In genomic region chr1:1891349-1892078, GRCh38 we compare ENCODE assay signal across 1 cellular context.
TF ChIP-seq lines count a peak whose summit lies in the region.

No MANE protein-coding gene starts in this region.

TF ChIP-seq in GM12878, 131 proteins besides CTCF, POLR2A, EP300 and RAD21:
- TF ChIP-seq, protein P1, sequence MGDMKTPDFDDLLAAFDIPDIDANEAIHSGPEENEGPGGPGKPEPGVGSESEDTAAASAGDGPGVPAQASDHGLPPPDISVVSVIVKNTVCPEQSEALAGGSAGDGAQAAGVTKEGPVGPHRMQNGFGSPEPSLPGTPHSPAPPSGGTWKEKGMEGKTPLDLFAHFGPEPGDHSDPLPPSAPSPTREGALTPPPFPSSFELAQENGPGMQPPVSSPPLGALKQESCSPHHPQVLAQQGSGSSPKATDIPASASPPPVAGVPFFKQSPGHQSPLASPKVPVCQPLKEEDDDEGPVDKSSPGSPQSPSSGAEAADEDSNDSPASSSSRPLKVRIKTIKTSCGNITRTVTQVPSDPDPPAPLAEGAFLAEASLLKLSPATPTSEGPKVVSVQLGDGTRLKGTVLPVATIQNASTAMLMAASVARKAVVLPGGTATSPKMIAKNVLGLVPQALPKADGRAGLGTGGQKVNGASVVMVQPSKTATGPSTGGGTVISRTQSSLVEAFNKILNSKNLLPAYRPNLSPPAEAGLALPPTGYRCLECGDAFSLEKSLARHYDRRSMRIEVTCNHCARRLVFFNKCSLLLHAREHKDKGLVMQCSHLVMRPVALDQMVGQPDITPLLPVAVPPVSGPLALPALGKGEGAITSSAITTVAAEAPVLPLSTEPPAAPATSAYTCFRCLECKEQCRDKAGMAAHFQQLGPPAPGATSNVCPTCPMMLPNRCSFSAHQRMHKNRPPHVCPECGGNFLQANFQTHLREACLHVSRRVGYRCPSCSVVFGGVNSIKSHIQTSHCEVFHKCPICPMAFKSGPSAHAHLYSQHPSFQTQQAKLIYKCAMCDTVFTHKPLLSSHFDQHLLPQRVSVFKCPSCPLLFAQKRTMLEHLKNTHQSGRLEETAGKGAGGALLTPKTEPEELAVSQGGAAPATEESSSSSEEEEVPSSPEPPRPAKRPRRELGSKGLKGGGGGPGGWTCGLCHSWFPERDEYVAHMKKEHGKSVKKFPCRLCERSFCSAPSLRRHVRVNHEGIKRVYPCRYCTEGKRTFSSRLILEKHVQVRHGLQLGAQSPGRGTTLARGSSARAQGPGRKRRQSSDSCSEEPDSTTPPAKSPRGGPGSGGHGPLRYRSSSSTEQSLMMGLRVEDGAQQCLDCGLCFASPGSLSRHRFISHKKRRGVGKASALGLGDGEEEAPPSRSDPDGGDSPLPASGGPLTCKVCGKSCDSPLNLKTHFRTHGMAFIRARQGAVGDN (IDR thresholded peaks at IDR 0.05): peak; percentile 47
- TF ChIP-seq E2F8 (IDR thresholded peaks at IDR 0.05; ENCODE audit: low read depth, partially characterized antibody): no peak
- no peak for TF ChIP-seq BCL3 (IDR thresholded peaks at IDR 0.05; ENCODE audit: borderline replicate concordance, insufficient read depth, low read depth, low read length, poor library complexity, severe bottlenecking)
- 0 out of 2 replicates have a peak, but pooled peaks have one; percentile 60 for TF ChIP-seq NBN (IDR thresholded peaks at IDR 0.05)
- TF ChIP-seq ETV6 (conservative IDR thresholded peaks at IDR 0.05 in 1 of 2, IDR thresholded peaks at IDR 0.05 in 1 of 2; ENCODE audit: borderline replicate concordance in 1 of 2, low read depth in 1 of 2): no peak
- TF ChIP-seq KDM1A (IDR thresholded peaks at IDR 0.05; ENCODE audit: borderline replicate concordance): no peak
- no peak for TF ChIP-seq MTA2 (IDR thresholded peaks at IDR 0.05; ENCODE audit: low read depth)
- no peak for TF ChIP-seq PBX3 (IDR thresholded peaks at IDR 0.05; ENCODE audit: insufficient replicate concordance, low read depth, low read length)
- TF ChIP-seq BHLHE40 (IDR thresholded peaks at IDR 0.05; ENCODE audit: borderline replicate concordance in 1 of 2, low read depth in 2 of 2, low read length in 1 of 2): peak in 1 of 2 experiments; percentile 21; a peak in 1 of 4 replicates
- TF ChIP-seq ZNF592 (IDR thresholded peaks at IDR 0.05): no peak
- TF ChIP-seq CHD4 (IDR thresholded peaks at IDR 0.05): no peak
- TF ChIP-seq CEBPZ (IDR thresholded peaks at IDR 0.05; ENCODE audit: low read depth, low read length): no peak
- no peak for TF ChIP-seq STAT3 (IDR thresholded peaks at IDR 0.05; ENCODE audit: low read depth, low read length)
- no peak for TF ChIP-seq SREBF2 (IDR thresholded peaks at IDR 0.05; ENCODE audit: low read length)
- TF ChIP-seq ZNF622 (IDR thresholded peaks at IDR 0.05): no peak
- TF ChIP-seq NFIC (IDR thresholded peaks at IDR 0.05; ENCODE audit: low read depth, low read length): no peak
- TF ChIP-seq CEBPB (IDR thresholded peaks at IDR 0.05; ENCODE audit: borderline replicate concordance in 1 of 2, low read depth in 2 of 2, low read length in 2 of 2): no peak
- TF ChIP-seq MTA3 (IDR thresholded peaks at IDR 0.05; ENCODE audit: borderline replicate concordance, low read length): no peak
- TF ChIP-seq, protein P2, sequence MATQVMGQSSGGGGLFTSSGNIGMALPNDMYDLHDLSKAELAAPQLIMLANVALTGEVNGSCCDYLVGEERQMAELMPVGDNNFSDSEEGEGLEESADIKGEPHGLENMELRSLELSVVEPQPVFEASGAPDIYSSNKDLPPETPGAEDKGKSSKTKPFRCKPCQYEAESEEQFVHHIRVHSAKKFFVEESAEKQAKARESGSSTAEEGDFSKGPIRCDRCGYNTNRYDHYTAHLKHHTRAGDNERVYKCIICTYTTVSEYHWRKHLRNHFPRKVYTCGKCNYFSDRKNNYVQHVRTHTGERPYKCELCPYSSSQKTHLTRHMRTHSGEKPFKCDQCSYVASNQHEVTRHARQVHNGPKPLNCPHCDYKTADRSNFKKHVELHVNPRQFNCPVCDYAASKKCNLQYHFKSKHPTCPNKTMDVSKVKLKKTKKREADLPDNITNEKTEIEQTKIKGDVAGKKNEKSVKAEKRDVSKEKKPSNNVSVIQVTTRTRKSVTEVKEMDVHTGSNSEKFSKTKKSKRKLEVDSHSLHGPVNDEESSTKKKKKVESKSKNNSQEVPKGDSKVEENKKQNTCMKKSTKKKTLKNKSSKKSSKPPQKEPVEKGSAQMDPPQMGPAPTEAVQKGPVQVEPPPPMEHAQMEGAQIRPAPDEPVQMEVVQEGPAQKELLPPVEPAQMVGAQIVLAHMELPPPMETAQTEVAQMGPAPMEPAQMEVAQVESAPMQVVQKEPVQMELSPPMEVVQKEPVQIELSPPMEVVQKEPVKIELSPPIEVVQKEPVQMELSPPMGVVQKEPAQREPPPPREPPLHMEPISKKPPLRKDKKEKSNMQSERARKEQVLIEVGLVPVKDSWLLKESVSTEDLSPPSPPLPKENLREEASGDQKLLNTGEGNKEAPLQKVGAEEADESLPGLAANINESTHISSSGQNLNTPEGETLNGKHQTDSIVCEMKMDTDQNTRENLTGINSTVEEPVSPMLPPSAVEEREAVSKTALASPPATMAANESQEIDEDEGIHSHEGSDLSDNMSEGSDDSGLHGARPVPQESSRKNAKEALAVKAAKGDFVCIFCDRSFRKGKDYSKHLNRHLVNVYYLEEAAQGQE (IDR thresholded peaks at IDR 0.05; ENCODE audit: low read depth, low read length): no peak
- no peak for TF ChIP-seq SP1 (IDR thresholded peaks at IDR 0.05; ENCODE audit: low read depth, low read length)
- TF ChIP-seq HDGF (IDR thresholded peaks at IDR 0.05): peak; percentile 87; the same call in 1 of the 2 replicates
- no peak for TF ChIP-seq RELA (IDR thresholded peaks at IDR 0.05; ENCODE audit: borderline replicate concordance, partially characterized antibody)
- peak; percentile 17; the same call in 1 of the 2 replicates for TF ChIP-seq BACH1 (IDR thresholded peaks at IDR 0.05; ENCODE audit: borderline replicate concordance)
- TF ChIP-seq, protein P3, sequence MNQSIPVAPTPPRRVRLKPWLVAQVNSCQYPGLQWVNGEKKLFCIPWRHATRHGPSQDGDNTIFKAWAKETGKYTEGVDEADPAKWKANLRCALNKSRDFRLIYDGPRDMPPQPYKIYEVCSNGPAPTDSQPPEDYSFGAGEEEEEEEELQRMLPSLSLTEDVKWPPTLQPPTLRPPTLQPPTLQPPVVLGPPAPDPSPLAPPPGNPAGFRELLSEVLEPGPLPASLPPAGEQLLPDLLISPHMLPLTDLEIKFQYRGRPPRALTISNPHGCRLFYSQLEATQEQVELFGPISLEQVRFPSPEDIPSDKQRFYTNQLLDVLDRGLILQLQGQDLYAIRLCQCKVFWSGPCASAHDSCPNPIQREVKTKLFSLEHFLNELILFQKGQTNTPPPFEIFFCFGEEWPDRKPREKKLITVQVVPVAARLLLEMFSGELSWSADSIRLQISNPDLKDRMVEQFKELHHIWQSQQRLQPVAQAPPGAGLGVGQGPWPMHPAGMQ (IDR thresholded peaks at IDR 0.05; ENCODE audit: borderline replicate concordance): no peak
- TF ChIP-seq EGR1 (IDR thresholded peaks at IDR 0.05; ENCODE audit: borderline replicate concordance in 1 of 2, low read depth in 2 of 2, low read length in 2 of 2): peak in 1 of 2 experiments; percentile 65; a peak in 1 of 3 replicates
